ENCODE assay signal across 8 cellular contexts in the genomic region with DNA sequence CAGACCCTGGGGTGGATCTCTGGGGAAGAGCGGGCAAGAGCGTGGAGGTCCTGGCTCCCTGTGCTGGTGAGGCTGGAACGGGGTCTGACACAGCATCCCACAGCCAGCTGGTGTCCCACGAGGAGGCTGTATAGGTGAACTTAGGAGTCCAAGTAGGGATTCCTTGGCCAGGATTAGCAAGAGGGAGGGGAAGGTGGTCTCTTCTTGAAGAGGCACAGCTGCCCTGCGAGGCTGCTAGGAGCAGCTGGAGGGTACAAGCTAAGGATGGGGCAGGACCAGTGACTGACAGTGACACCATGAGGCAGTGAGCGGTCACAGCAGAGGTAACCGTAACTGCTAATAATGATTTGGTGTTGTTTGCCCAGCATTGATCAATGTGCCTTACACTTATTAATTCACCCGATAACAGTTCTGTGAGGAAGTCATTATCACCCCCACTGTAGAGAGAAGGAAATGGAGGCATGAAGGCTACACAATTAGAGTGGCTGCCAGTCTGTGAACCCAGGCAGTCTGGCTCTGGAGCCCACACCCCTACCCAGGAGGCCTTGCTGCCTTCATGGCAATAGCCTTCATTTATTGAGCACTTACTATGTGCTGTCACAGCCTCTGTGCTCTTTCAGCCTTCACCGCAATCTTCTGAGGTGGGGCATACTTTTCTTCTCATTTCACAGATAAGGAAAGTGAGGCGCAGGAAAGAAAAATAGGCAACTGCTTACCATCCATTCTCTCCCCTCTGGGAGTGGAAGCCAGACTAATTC. TPM values are rescaled to one million over a fixed set of nuclear protein-coding genes. Genes with fewer than 3 reads are reported as not detected.
DNase-seq lines count a peak whose midpoint lies in the region; ATAC-seq and TF ChIP-seq lines count a peak whose summit lies in the region.

No MANE protein-coding gene starts in this region.

- H3K36me3 ChIP-seq in OCI-LY7 (ENCODE audit: insufficient read depth, low read length), result no peaks in the 10 kb centered on the region
- no peaks in the 10 kb centered on the region for H3K36me3 ChIP-seq in adrenal gland (replicated peaks in 1 of 2)
- H3K36me3 ChIP-seq in hepatocyte (replicated peaks; ENCODE audit: insufficient read depth, low read depth), result no peaks in the 10 kb centered on the region

- H3K9me3 ChIP-seq in OCI-LY7 (ENCODE audit: low read length) (no peaks in the 10 kb centered on the region), adrenal gland (replicated peaks in 1 of 3) (no peaks in the 10 kb centered on the region), hepatocyte (ENCODE audit: low read depth) (no peaks in the 10 kb centered on the region)

- TF ChIP-seq POLR2A in adrenal gland (IDR thresholded peaks at IDR 0.05), result no peak

- peak; percentile 93 for ATAC-seq in GM19035 (IDR thresholded peaks at IDR 0.05; ENCODE audit: unreplicated experiment)
- peak; percentile 79 for ATAC-seq in HG03442 (IDR thresholded peaks at IDR 0.05; ENCODE audit: unreplicated experiment)
- ATAC-seq in GM18858 (IDR thresholded peaks at IDR 0.05; ENCODE audit: unreplicated experiment), result no peak

- CTCF ChIA-PET in OCI-LY7 (lab: Charles Lee; ENCODE audit: unreplicated experiment), result interaction anchor here (0.6 to 0.8 kb wide), 3 partner anchors 10 to 868 kb away, joined by 3 to 5 read pairs (median 3); no protein-coding TSS in a partner anchor

- H3K4me1 ChIP-seq in OCI-LY7 (ENCODE audit: insufficient read depth, low read length, poor library complexity, severe bottlenecking) (no peaks in the 10 kb centered on the region), adrenal gland (replicated peaks in 1 of 2) (peaks cover 11 to 24% of the 10 kb centered on the region in 2 donors), hepatocyte (ENCODE audit: insufficient read depth) (peaks cover 11% of the 10 kb centered on the region)

- H3K79me2 ChIP-seq in OCI-LY7 (ENCODE audit: insufficient read depth, low read depth, low read length) (no peaks in the 10 kb centered on the region), hepatocyte (no peaks in the 10 kb centered on the region)

- 72 to 78% (median 74%) methylated on average over 9 to 10 of the region's 10 CpGs for WGBS in adrenal gland, 4 donors
- 72% methylated on average over 10 of the region's 10 CpGs for WGBS in hepatocyte (ENCODE audit: low lambda C conversion rate, missing lambda C conversion rate)

- H3K4me2 ChIP-seq in OCI-LY7 (ENCODE audit: low read length) (no peak overlapping the region), hepatocyte (no peak overlapping the region)

- intact Hi-C loops in OCI-LY7 (cut with micrococcal nuclease; ENCODE audit: unreplicated experiment), result loop anchor here (5.0 kb wide), 2 partner anchors 102 to 242 kb away; no protein-coding TSS in a partner anchor
- intact Hi-C loops in adrenal gland (cut with DNase I), result no loop called here

- H3K27ac ChIP-seq in OCI-LY7 (ENCODE audit: low read depth, low read length, poor library complexity, severe bottlenecking) (no peak overlapping the region), adrenal gland (no peak overlapping the region), hepatocyte (no peak overlapping the region)

- peak; percentile 58 for DNase-seq in CD1c-positive myeloid dendritic cell (ENCODE audit: extremely low spot score)
- DNase-seq in OCI-LY7 (ENCODE audit: low spot score), result peak; percentile 47
- DNase-seq in adrenal gland, result peak in 4 of 7 donors; percentile 38 to 57 (median 50)
- DNase-seq in hepatocyte (ENCODE audit: low spot score), result peak; percentile 68
- peak; percentile 43 for DNase-seq in stimulated activated CD4-positive, alpha-beta T cell treated with anti-CD3 and anti-CD28 coated beads, Interleukin-4, amount 100 ng/mL, for 1 hour

- H4K20me1 ChIP-seq in OCI-LY7 (ENCODE audit: insufficient read depth, low read length) (no peaks in the 10 kb centered on the region), hepatocyte (ENCODE audit: insufficient read depth, poor library complexity, severe bottlenecking) (no peaks in the 10 kb centered on the region)

- H2AFZ ChIP-seq in OCI-LY7 (ENCODE audit: low read length), result no peak overlapping the region
- H2AFZ ChIP-seq in hepatocyte, result no peak overlapping the region

- H3K4me3 ChIP-seq in OCI-LY7 (ENCODE audit: low read depth, low read length, poor library complexity, severe bottlenecking) (no peak overlapping the region), adrenal gland (no peak overlapping the region), hepatocyte (no peak overlapping the region)

- POLR2A ChIA-PET in OCI-LY7 (lab: Charles Lee), result no interaction called here

- H3K27me3 ChIP-seq in adrenal gland (no peaks in the 10 kb centered on the region), hepatocyte (no peaks in the 10 kb centered on the region)

- H3K9me2 ChIP-seq in OCI-LY7 (ENCODE audit: insufficient read depth, low read length) (no peaks in the 10 kb centered on the region), hepatocyte (replicated peaks; ENCODE audit: insufficient read depth) (no peaks in the 10 kb centered on the region)

- TF ChIP-seq CTCF in OCI-LY7 (conservative IDR thresholded peaks at IDR 0.05; ENCODE audit: low read length), result peak; percentile 74
- TF ChIP-seq CTCF in adrenal gland (IDR thresholded peaks at IDR 0.05), result peak in 5 of 6 experiments; percentile 30 to 54 (median 44)
- TF ChIP-seq CTCF in hepatocyte (IDR thresholded peaks at IDR 0.05; ENCODE audit: poor library complexity), result peak; percentile 51

- no TSS peak for BruUV-seq in OCI-LY7 (replicated peaks; lab: Mats Ljungman, UMichigan)

RNA-seq across cellular contexts. Expression of a gene that starts 59.4 kb away (rescaled TPM):
- total RNA-seq in OCI-LY7 (2014; rRNA removed; shearing (Covaris generic)), result 8.8 and 9.6 TPM in 2 replicates
- total RNA-seq in OCI-LY7 (2022) (22.9 and 25.7 TPM in 2 replicates), adrenal gland (1 to 10 TPM; 3.1 to 9.5 (median 6.7) TPM), hepatocyte (6.5 and 6.6 TPM in 2 replicates)
- polyA plus RNA-seq in adrenal gland (10 to 100 TPM in 2 of 3 donors, 1 to 10 TPM in 1; 1.3 to 20.4 (median 15.6) TPM), hepatocyte (9.1 and 11.9 TPM in 2 replicates)
